In genomic region chr2:96622544-96622943, GRCh38 we compare ENCODE assay signal across 1 cellular context.
TF ChIP-seq lines count a peak whose summit lies in the region.

No MANE protein-coding gene starts in this region.

TF ChIP-seq in GM12878, 131 proteins besides CTCF, POLR2A, EP300 and RAD21 (continued from another document):
- no peak for TF ChIP-seq ESRRA (IDR thresholded peaks at IDR 0.05; ENCODE audit: low read length)
- no peak for TF ChIP-seq BHLHE40 (IDR thresholded peaks at IDR 0.05; ENCODE audit: borderline replicate concordance in 1 of 2, low read depth in 2 of 2, low read length in 1 of 2)
- no peak for TF ChIP-seq CREB1 (IDR thresholded peaks at IDR 0.05; ENCODE audit: low read depth)
- TF ChIP-seq SMAD1 (IDR thresholded peaks at IDR 0.05; ENCODE audit: low read depth, partially characterized antibody) = no peak
- no peak for TF ChIP-seq MAX (IDR thresholded peaks at IDR 0.05; ENCODE audit: low read depth, low read length)
- no peak for TF ChIP-seq NFYA (IDR thresholded peaks at IDR 0.05; ENCODE audit: borderline replicate concordance, low read depth, low read length)
- no peak for TF ChIP-seq YY1 (IDR thresholded peaks at IDR 0.05; ENCODE audit: low read depth, low read length)
- no peak for TF ChIP-seq FOXM1 (IDR thresholded peaks at IDR 0.05; ENCODE audit: low read depth, low read length)
- TF ChIP-seq RFX5 (IDR thresholded peaks at IDR 0.05; ENCODE audit: low read depth, low read length) = no peak
- TF ChIP-seq, protein P1, sequence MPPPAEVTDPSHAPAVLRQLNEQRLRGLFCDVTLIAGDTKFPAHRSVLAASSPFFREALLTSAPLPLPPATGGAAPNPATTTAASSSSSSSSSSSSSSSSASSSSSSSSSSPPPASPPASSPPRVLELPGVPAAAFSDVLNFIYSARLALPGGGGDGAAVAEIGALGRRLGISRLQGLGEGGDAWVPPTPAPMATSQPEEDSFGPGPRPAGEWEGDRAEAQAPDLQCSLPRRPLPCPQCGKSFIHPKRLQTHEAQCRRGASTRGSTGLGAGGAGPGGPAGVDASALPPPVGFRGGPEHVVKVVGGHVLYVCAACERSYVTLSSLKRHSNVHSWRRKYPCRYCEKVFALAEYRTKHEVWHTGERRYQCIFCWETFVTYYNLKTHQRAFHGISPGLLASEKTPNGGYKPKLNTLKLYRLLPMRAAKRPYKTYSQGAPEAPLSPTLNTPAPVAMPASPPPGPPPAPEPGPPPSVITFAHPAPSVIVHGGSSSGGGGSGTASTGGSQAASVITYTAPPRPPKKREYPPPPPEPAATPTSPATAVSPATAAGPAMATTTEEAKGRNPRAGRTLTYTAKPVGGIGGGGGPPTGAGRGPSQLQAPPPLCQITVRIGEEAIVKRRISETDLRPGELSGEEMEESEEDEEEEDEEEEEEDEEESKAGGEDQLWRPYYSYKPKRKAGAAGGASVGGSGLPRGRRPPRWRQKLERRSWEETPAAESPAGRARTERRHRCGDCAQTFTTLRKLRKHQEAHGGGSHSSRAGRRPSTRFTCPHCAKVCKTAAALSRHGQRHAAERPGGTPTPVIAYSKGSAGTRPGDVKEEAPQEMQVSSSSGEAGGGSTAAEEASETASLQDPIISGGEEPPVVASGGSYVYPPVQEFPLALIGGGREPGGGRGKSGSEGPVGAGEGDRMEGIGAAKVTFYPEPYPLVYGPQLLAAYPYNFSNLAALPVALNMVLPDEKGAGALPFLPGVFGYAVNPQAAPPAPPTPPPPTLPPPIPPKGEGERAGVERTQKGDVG (CRISPR knock-in tag; IDR thresholded peaks at IDR 0.05) = no peak
- no peak for TF ChIP-seq IKZF1 (conservative IDR thresholded peaks at IDR 0.05)
